ENCODE assay signal across 8 cellular contexts in the genomic region with DNA sequence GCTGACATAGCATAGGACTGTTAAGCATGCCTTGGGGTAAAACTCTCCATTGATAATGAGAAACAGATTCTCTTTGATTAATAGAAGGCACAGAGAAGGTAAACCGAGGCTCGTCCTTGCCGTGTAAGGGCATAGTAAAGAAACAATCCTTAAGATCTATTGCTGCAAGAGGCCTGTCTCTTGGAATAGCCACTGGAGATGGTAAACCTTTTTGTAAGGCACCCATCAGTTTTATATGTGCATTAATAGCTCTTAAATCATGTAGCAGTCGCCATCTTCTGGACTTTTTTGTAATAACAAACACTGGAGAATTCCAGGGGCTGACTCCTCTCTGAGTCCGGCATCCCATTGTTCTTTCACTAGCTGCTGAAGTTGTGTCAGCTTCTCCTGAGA. TPM values are rescaled to one million over a fixed set of nuclear protein-coding genes. Genes with fewer than 3 reads are reported as not detected.
DNase-seq lines count a peak whose midpoint lies in the region; ATAC-seq and FAIRE-seq lines count a peak whose summit lies in the region.

No MANE protein-coding gene starts in this region.

- no peak overlapping the region for H3K4ac ChIP-seq in mesenchymal stem cell (ENCODE audit: low read depth in 1 of 2, low read length in 2 of 2)

- no peak overlapping the region for H3K23ac ChIP-seq in mesenchymal stem cell (ENCODE audit: low read length in 2 of 2)

- peak overlapping the region; percentile 52 for H2BK120ac ChIP-seq in mesenchymal stem cell (ENCODE audit: low read depth, low read length)

- no peak overlapping the region for H4K8ac ChIP-seq in mesenchymal stem cell (ENCODE audit: low read length)

- FAIRE-seq in endometrium (lab: Jason Lieb, UNC) = peak; percentile 4

- H3K18ac ChIP-seq in mesenchymal stem cell (ENCODE audit: low read depth in 1 of 2, low read length in 2 of 2) = peak overlapping the region in 1 of 2 experiments; percentile 41

- no peak overlapping the region for H4K91ac ChIP-seq in mesenchymal stem cell (ENCODE audit: low read length)

- H2BK15ac ChIP-seq in mesenchymal stem cell (ENCODE audit: low read depth, poor library complexity, severe bottlenecking) = no peak overlapping the region

- no peak overlapping the region for H3K14ac ChIP-seq in mesenchymal stem cell (ENCODE audit: low read length in 2 of 2)

- ATAC-seq in GM19455 (IDR thresholded peaks at IDR 0.05; ENCODE audit: unreplicated experiment) = peak; percentile 69

- no peaks in the 10 kb centered on the region for H3K4me1 ChIP-seq in mesenchymal stem cell (ENCODE audit: control insufficient read depth, insufficient read depth, low read depth, low read length)

- H3K4me2 ChIP-seq in mesenchymal stem cell (ENCODE audit: low read length, poor library complexity, severe bottlenecking) = no peak overlapping the region

- H3K36me3 ChIP-seq in mesenchymal stem cell (ENCODE audit: control insufficient read depth in 1 of 2, insufficient read depth in 2 of 2, low read depth in 1 of 2, low read length in 2 of 2) = no peaks in the 10 kb centered on the region

- H2AFZ ChIP-seq in mesenchymal stem cell (ENCODE audit: low read depth, low read length) = no peak overlapping the region

- WGBS in mesenchymal stem cell = 43% methylated on average over 5 of the region's 5 CpGs

- no peak overlapping the region for H2AK5ac ChIP-seq in mesenchymal stem cell (ENCODE audit: low read length, severe bottlenecking)

- no peaks in the 10 kb centered on the region for H3K79me1 ChIP-seq in mesenchymal stem cell (replicated peaks; ENCODE audit: low read length, poor library complexity, severe bottlenecking)

- peak overlapping the region; percentile 26 for H3K27ac ChIP-seq in mesenchymal stem cell (ENCODE audit: low read length, poor library complexity, severe bottlenecking)

- H2BK12ac ChIP-seq in mesenchymal stem cell (ENCODE audit: low read length in 2 of 2) = peak overlapping the region in 1 of 2 experiments; percentile 31

- peak; percentile 68 for DNase-seq in COR-L47 (lab: John Stamatoyannopoulos, UW)
- peak; percentile 75 for DNase-seq in NCI-H1105 (lab: John Stamatoyannopoulos, UW)
- peak; percentile 79 for DNase-seq in SHP77 treated with DMSO at 0.1 percent for 48 hours (lab: John Stamatoyannopoulos, UW)
- DNase-seq in mesenchymal stem cell = peak; percentile 82
- no peak for DNase-seq in HuH-7.5 (ENCODE audit: low spot score)
- DNase-seq in stimulated activated CD4-positive, alpha-beta T cell treated with anti-CD3 and anti-CD28 coated beads, Interleukin-4, amount 100 ng/mL, for 1 hour = no peak

- no peak overlapping the region for H3K4me3 ChIP-seq in mesenchymal stem cell (ENCODE audit: insufficient read depth in 1 of 2, low read depth in 1 of 2, low read length in 2 of 2)

- H2BK5ac ChIP-seq in mesenchymal stem cell (ENCODE audit: low read depth, low read length, poor library complexity, severe bottlenecking) = no peak overlapping the region

- peak overlapping the region; percentile 64 for H3K9ac ChIP-seq in mesenchymal stem cell (ENCODE audit: low read length)

- H3K27me3 ChIP-seq in mesenchymal stem cell (ENCODE audit: control insufficient read depth in 1 of 2, insufficient read depth in 1 of 2, low read length in 2 of 2) = no peaks in the 10 kb centered on the region

- H3K9me3 ChIP-seq in mesenchymal stem cell (ENCODE audit: control insufficient read depth, low read length) = peaks cover 14% of the 10 kb centered on the region

RNA-seq across cellular contexts. Expression of a gene that starts 8.4 kb away (rescaled TPM):
- polyA plus RNA-seq in mesenchymal stem cell (2013, experiment 1 of 2) = 71.9 TPM
- polyA plus RNA-seq in mesenchymal stem cell (2013, experiment 2 of 2) = 74.0 TPM

RNA-seq across cellular contexts. Expression of a gene that starts 8.4 kb away (rescaled TPM):
- polyA plus RNA-seq in mesenchymal stem cell (2013, experiment 1 of 2) = 2.7 TPM
- polyA plus RNA-seq in mesenchymal stem cell (2013, experiment 2 of 2) = 2.5 TPM

Comparison
In these comparisons a context has a peak if more than half of its experiments do, and no peak if none do; other contexts are left out.
1. DNase-seq: peak in COR-L47 (single experiment), NCI-H1105 (single experiment), SHP77 treated with DMSO at 0.1 percent for 48 hours (single experiment) and mesenchymal stem cell (single experiment); none in HuH-7.5 (single experiment) and stimulated activated CD4-positive, alpha-beta T cell treated with anti-CD3 and anti-CD28 coated beads, Interleukin-4, amount 100 ng/mL, for 1 hour (single experiment).